Comparison of ENCODE assay signal across 8 cellular contexts in the genomic region with DNA sequence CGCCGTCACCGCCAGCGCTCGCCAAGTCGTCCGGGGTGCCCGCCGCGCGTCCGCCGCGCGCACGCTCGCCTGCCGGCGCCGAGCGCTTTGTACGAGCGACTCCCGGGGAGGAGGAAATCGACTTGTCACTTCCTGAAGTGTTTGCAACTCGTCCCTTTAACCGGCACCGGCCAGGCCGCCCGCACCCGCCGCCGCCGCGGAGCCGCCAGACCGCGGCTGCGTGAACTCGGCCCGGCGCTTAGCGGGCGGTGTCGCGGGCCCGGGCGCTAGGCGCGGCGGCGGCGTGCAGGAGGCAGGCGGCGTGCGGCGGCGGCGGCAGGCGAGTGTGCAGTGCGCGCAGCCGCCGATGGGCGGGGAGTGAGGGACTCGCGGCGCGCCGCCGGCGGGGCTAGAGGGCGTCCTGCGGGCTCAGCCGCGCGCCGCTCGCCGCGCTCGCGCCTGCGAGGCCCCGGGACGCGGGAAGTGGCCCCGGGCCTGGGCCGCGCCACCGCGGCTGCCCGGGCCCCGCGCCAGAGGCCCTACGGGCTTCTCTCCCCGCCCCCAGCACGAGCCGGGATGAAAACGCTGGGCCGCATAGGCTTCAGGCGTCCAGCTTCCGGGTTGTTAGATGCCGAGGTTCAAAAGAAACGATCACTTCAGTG. TPM values are rescaled to one million over a fixed set of nuclear protein-coding genes. Genes with fewer than 3 reads are reported as not detected.
A peak's percentile ranks its signal among the peaks of the same experiment; 100 is the strongest.
DNase-seq lines count a peak whose midpoint lies in the region; ATAC-seq and TF ChIP-seq lines count a peak whose summit lies in the region.

A gene with protein sequence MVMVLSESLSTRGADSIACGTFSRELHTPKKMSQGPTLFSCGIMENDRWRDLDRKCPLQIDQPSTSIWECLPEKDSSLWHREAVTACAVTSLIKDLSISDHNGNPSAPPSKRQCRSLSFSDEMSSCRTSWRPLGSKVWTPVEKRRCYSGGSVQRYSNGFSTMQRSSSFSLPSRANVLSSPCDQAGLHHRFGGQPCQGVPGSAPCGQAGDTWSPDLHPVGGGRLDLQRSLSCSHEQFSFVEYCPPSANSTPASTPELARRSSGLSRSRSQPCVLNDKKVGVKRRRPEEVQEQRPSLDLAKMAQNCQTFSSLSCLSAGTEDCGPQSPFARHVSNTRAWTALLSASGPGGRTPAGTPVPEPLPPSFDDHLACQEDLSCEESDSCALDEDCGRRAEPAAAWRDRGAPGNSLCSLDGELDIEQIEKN (minus strand): TSS at position 332 of the 641 bp plus-strand sequence. CDS start 37,665 bp downstream, outside the sequence.

- peak; percentile 32 for ATAC-seq in HG03378 (IDR thresholded peaks at IDR 0.05; ENCODE audit: unreplicated experiment)

- peak; percentile 61 for DNase-seq in CD14-positive monocyte (ENCODE audit: low spot score)
- DNase-seq in GM19238 (ENCODE audit: insufficient read length, low spot score) = peak; percentile 81
- peak; percentile 79 for DNase-seq in activated T-cell treated with anti-CD3 and anti-CD28 coated beads for 48 hours (ENCODE audit: low read depth)
- no peak for DNase-seq in epithelial cell of proximal tubule (ENCODE audit: low read depth)
- peak; percentile 77 for DNase-seq in mucosa of gallbladder (ENCODE audit: low spot score)
- DNase-seq in stimulated activated CD8-positive, alpha-beta memory T cell treated with anti-CD3 and anti-CD28 coated beads, Interleukin-4, amount 100 ng/mL, for 24 hours (ENCODE audit: low read depth) = peak; percentile 75

- H3K27me3 Mint-ChIP-seq in CD14-positive monocyte (ENCODE audit: low read depth in 3 of 3) = peaks cover 2% of the 10 kb centered on the region in 3 donors

- peak within 1 kb of the TSS; percentile 99 to 100 for H3K4me3 Mint-ChIP-seq in CD14-positive monocyte

- peaks cover 4% of the 10 kb centered on the region for H3K36me3 ChIP-seq in OCI-LY3 (replicated peaks; ENCODE audit: low read depth, low read length)

- peaks cover 39% of the 10 kb centered on the region for H3K79me2 ChIP-seq in OCI-LY3 (ENCODE audit: low read length)

- peak within 1 kb of the TSS; percentile 98 for H3K4me2 ChIP-seq in OCI-LY3 (ENCODE audit: low read length)

- peaks cover 22 to 24% of the 10 kb centered on the region in 2 donors for H3K36me3 Mint-ChIP-seq in CD14-positive monocyte

- H3K9me3 Mint-ChIP-seq in CD14-positive monocyte = no peaks in the 10 kb centered on the region

- TF ChIP-seq CTCF in CD14-positive monocyte (IDR thresholded peaks at IDR 0.05) (no peak), OCI-LY3 (IDR thresholded peaks at IDR 0.05; ENCODE audit: low read depth, low read length) (no peak), epithelial cell of proximal tubule (conservative IDR thresholded peaks at IDR 0.05; ENCODE audit: low read depth, low read length) (no peak)

- H3K4me3 ChIP-seq in OCI-LY3 (ENCODE audit: low read length) = peak within 1 kb of the TSS; percentile 99
- H3K4me3 ChIP-seq in epithelial cell of proximal tubule (ENCODE audit: low read depth, low read length) = peak within 1 kb of the TSS; percentile 68

- H3K27ac ChIP-seq in OCI-LY3 (ENCODE audit: low read length) = peak within 1 kb of the TSS; percentile 97

- H3K4me1 Mint-ChIP-seq in CD14-positive monocyte = peaks cover 47% of the 10 kb centered on the region

- no peaks in the 10 kb centered on the region for H3K27me3 ChIP-seq in OCI-LY3 (ENCODE audit: low read depth, low read length)

- peak within 1 kb of the TSS; percentile 89 to 98 (median 95) for H3K27ac Mint-ChIP-seq in CD14-positive monocyte

- no peaks in the 10 kb centered on the region for H3K9me3 ChIP-seq in OCI-LY3 (ENCODE audit: insufficient read depth, low read length)

- H3K9ac ChIP-seq in OCI-LY3 (ENCODE audit: low read length) = peak within 1 kb of the TSS; percentile 98

- peaks cover 36% of the 10 kb centered on the region for H3K4me1 ChIP-seq in OCI-LY3 (ENCODE audit: low read length)

- H4K20me1 ChIP-seq in OCI-LY3 (ENCODE audit: insufficient read depth, low read length) = no peaks in the 10 kb centered on the region

- H2AFZ ChIP-seq in OCI-LY3 (ENCODE audit: low read depth, low read length) = no peak within 1 kb of the TSS; the same call in 1 of the 2 replicates

- intact Hi-C loops in CD14-positive monocyte (cut with micrococcal nuclease) = loop anchor here (2.0 to 5.0 kb wide), 5 partner anchors 37 to 213 kb away; no protein-coding TSS in a partner anchor

RNA-seq across cellular contexts. Expression of the gene that starts here (rescaled TPM):
- 10 to 100 TPM in 1 of 2 donors, 1 to 10 TPM in 1; 5.8 to 12.6 TPM for polyA plus RNA-seq in CD14-positive monocyte
- total RNA-seq in epithelial cell of proximal tubule (9.2 and 16.5 TPM in 2 replicates), mucosa of gallbladder (27.1 TPM)
